ENCODE assay signal across 17 cellular contexts in the genomic region with DNA sequence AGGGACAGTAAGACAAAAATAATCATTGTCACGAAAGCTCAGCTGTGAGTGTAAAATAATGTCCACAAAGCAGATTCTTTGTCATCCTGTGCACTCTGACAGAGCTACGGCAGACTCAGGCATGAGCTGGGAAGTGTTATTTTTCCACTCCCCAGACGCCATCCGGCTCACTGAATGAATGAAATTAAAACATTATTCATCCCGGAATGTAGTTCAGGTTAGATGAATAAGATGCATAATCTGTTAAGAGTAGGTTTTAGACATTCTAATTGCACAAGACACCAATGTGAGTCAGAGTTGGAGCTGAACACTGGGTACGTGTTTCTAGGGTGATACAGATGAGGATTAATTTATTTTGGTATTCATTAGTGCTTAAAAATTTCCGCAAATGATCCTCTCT.
DNase-seq lines count a peak whose midpoint lies in the region; ATAC-seq, FAIRE-seq and TF ChIP-seq lines count a peak whose summit lies in the region.
"Had no signal": no experiment of that assay in that cellular context is flagged by ENCODE, and none has a peak within 500 bp of the region (broad histone marks: within the 10 kb centered on the region; RNA-seq: fewer than 3 reads in every experiment).

No MANE protein-coding gene starts in this region.

- no peak overlapping the region for H3K27ac Mint-ChIP-seq in activated CD4-positive, alpha-beta memory T cell treated with anti-CD3 and anti-CD28 coated beads, Interleukin-2, amount 10 ng/mL, durations not matched to agents 7 days and 5 days

- POLR2A ChIA-PET in PC-3 (lab: Charles Lee; ENCODE audit: unreplicated experiment) = interaction anchor here (0.5 kb wide), 1 partner anchor 33 kb away, joined by 6 read pairs; no protein-coding TSS in a partner anchor
- POLR2A ChIA-PET in activated CD4-positive, alpha-beta memory T cell treated with anti-CD3 and anti-CD28 coated beads, Interleukin-2, amount 10 ng/mL, durations not matched to agents 7 days and 5 days (lab: Charles Lee) = no interaction called here

- peak; percentile 80 for DNase-seq in EL
- DNase-seq in PC-3 = peak; percentile 61
- peak; percentile 87 for DNase-seq in osteoblast (ENCODE audit: insufficient read length, low spot score, missing footprints)
- DNase-seq in activated CD4-positive, alpha-beta memory T cell treated with anti-CD3 and anti-CD28 coated beads, Interleukin-2, amount 10 ng/mL, durations not matched to agents 7 days and 5 days = no peak
- no peak for DNase-seq in D721Med (ENCODE audit: insufficient read length, low spot score)
- DNase-seq in NCI-H345 treated with DMSO at 0.1 percent for 48 hours (lab: John Stamatoyannopoulos, UW; ENCODE audit: unreplicated experiment) = no peak
- DNase-seq: activated CD4-positive, alpha-beta T cell treated with anti-CD3 and anti-CD28 coated beads for 1 hour; activated T-cell treated with anti-CD3 and anti-CD28 coated beads, Interleukin-2, amount 50 U/mL, for 48 hours; amygdala; effector CD4-positive, alpha-beta T cell; NCI-H2029; stimulated activated CD4-positive, alpha-beta T cell treated with anti-CD3 and anti-CD28 coated beads, Interleukin-2, amount 100 ng/mL, for 48 hours; uterus had no signal

- no peak for FAIRE-seq in D721Med (lab: Jason Lieb, UNC)
- FAIRE-seq: GM19239 had no signal

- H3K27ac ChIP-seq in PC-3 (ENCODE audit: low read length) = no peak overlapping the region
- H3K27ac ChIP-seq in osteoblast (ENCODE audit: low read depth, low read length) = peak overlapping the region; percentile 68
- H3K27ac ChIP-seq: BLaER1 treated with 17β-estradiol and CSF1 and Interleukin-3, amounts not matched to agents 10 nM and 100 nM; uterus had no signal

- ATAC-seq in PC-3 (peak; percentile 33; the same call in 1 of the 2 replicates), esophagus mucosa (peak; percentile 96), HG03159 (IDR thresholded peaks at IDR 0.05; ENCODE audit: unreplicated experiment) (no peak)

- no peak overlapping the region for H3K4me3 Mint-ChIP-seq in activated CD4-positive, alpha-beta memory T cell treated with anti-CD3 and anti-CD28 coated beads, Interleukin-2, amount 10 ng/mL, durations not matched to agents 7 days and 5 days

- H3K36me3 ChIP-seq in PC-3 (ENCODE audit: low read depth, low read length) (no peaks in the 10 kb centered on the region), osteoblast (ENCODE audit: insufficient read depth, low read length) (no peaks in the 10 kb centered on the region)
- H3K36me3 ChIP-seq: BLaER1 treated with 17β-estradiol and CSF1 and Interleukin-3, amounts not matched to agents 10 nM and 100 nM; uterus had no signal

- H3K27me3 ChIP-seq in PC-3 (ENCODE audit: low read length) (no peaks in the 10 kb centered on the region), osteoblast (ENCODE audit: insufficient read depth, low read length) (peaks cover 2% of the 10 kb centered on the region)
- H3K27me3 ChIP-seq: BLaER1 treated with 17β-estradiol and CSF1 and Interleukin-3, amounts not matched to agents 10 nM and 100 nM; uterus had no signal

- H3K4me3 ChIP-seq in PC-3 (ENCODE audit: low read length) = no peak overlapping the region
- no peak overlapping the region for H3K4me3 ChIP-seq in osteoblast (ENCODE audit: insufficient read depth, low read length)
- H3K4me3 ChIP-seq: BLaER1 treated with 17β-estradiol and CSF1 and Interleukin-3, amounts not matched to agents 10 nM and 100 nM; uterus had no signal

- H3K4me1 ChIP-seq in PC-3 (ENCODE audit: insufficient read depth, low read length) = peaks cover 8% of the 10 kb centered on the region; the same call in 1 of the 2 replicates
- peaks cover 16% of the 10 kb centered on the region for H3K4me1 ChIP-seq in osteoblast (ENCODE audit: insufficient read depth, low read length)
- H3K4me1 ChIP-seq: BLaER1 treated with 17β-estradiol and CSF1 and Interleukin-3, amounts not matched to agents 10 nM and 100 nM; uterus had no signal

- H2AFZ ChIP-seq in PC-3 (ENCODE audit: low read length) (no peak overlapping the region), osteoblast (ENCODE audit: low read length) (no peak overlapping the region)

- H3K4me1 Mint-ChIP-seq in activated CD4-positive, alpha-beta memory T cell treated with anti-CD3 and anti-CD28 coated beads, Interleukin-2, amount 10 ng/mL, durations not matched to agents 7 days and 5 days = no peaks in the 10 kb centered on the region

- H4K20me1 ChIP-seq in PC-3 (ENCODE audit: low read length) = no peaks in the 10 kb centered on the region
- no peaks in the 10 kb centered on the region for H4K20me1 ChIP-seq in osteoblast (ENCODE audit: insufficient read depth, low read length)
- H4K20me1 ChIP-seq: BLaER1 treated with 17β-estradiol and CSF1 and Interleukin-3, amounts not matched to agents 10 nM and 100 nM had no signal

- intact Hi-C loops in PC-3 (cut with micrococcal nuclease) = no loop called here

- no peaks in the 10 kb centered on the region for H3K9me3 Mint-ChIP-seq in activated CD4-positive, alpha-beta memory T cell treated with anti-CD3 and anti-CD28 coated beads, Interleukin-2, amount 10 ng/mL, durations not matched to agents 7 days and 5 days

- peaks cover 35% of the 10 kb centered on the region for H3K27me3 Mint-ChIP-seq in activated CD4-positive, alpha-beta memory T cell treated with anti-CD3 and anti-CD28 coated beads, Interleukin-2, amount 10 ng/mL, durations not matched to agents 7 days and 5 days

- no TSS peak for BruUV-seq in PC-3 (replicated peaks; lab: Mats Ljungman, UMichigan)

- no peaks in the 10 kb centered on the region for H3F3A ChIP-seq in PC-3 (ENCODE audit: low read length, unreplicated experiment)

- CTCF ChIA-PET in PC-3 (lab: Charles Lee) = no interaction called here
- CTCF ChIA-PET in activated CD4-positive, alpha-beta memory T cell treated with anti-CD3 and anti-CD28 coated beads, Interleukin-2, amount 10 ng/mL, durations not matched to agents 7 days and 5 days (lab: Charles Lee) = no interaction called here

- peak overlapping the region; percentile 51 for H3K4me2 ChIP-seq in PC-3 (ENCODE audit: low read length)
- H3K4me2 ChIP-seq in osteoblast (ENCODE audit: insufficient read depth, low read length) = peak overlapping the region; percentile 72
- H3K4me2 ChIP-seq: BLaER1 treated with 17β-estradiol and CSF1 and Interleukin-3, amounts not matched to agents 10 nM and 100 nM had no signal

- H3K9me3 ChIP-seq in PC-3 (ENCODE audit: low read length) = no peaks in the 10 kb centered on the region
- no peaks in the 10 kb centered on the region for H3K9me3 ChIP-seq in osteoblast (ENCODE audit: low read depth, low read length)
- H3K9me3 ChIP-seq: BLaER1 treated with 17β-estradiol and CSF1 and Interleukin-3, amounts not matched to agents 10 nM and 100 nM; uterus had no signal

- TF ChIP-seq CTCF in PC-3 (conservative IDR thresholded peaks at IDR 0.05; ENCODE audit: low read depth, low read length) = no peak
- no peak for TF ChIP-seq CTCF in osteoblast (IDR thresholded peaks at IDR 0.05; ENCODE audit: extremely low read depth, low read depth, low read length)
- TF ChIP-seq CTCF in D721Med (IDR thresholded peaks at IDR 0.05; ENCODE audit: insufficient read depth, missing control alignments) = no peak

- no peaks in the 10 kb centered on the region for H3K9me2 ChIP-seq in PC-3 (replicated peaks; ENCODE audit: low read length)

- no peak overlapping the region for H3K9ac ChIP-seq in PC-3 (ENCODE audit: low read length)
- H3K9ac ChIP-seq: BLaER1 treated with 17β-estradiol and CSF1 and Interleukin-3, amounts not matched to agents 10 nM and 100 nM had no signal

- H3K79me2 ChIP-seq in PC-3 (ENCODE audit: low read length) (no peaks in the 10 kb centered on the region), osteoblast (ENCODE audit: insufficient read depth, low read length) (no peaks in the 10 kb centered on the region)

- no peaks in the 10 kb centered on the region for H3K36me3 Mint-ChIP-seq in activated CD4-positive, alpha-beta memory T cell treated with anti-CD3 and anti-CD28 coated beads, Interleukin-2, amount 10 ng/mL, durations not matched to agents 7 days and 5 days (ENCODE audit: low read depth)

Comparison
In these comparisons a context has a peak if more than half of its experiments do, and no peak if none do; other contexts are left out.
1. DNase-seq: peak in EL (single experiment), PC-3 (single experiment) and osteoblast (single experiment); none in activated CD4-positive, alpha-beta memory T cell treated with anti-CD3 and anti-CD28 coated beads, Interleukin-2, amount 10 ng/mL, durations not matched to agents 7 days and 5 days (single experiment), D721Med (single experiment) and NCI-H345 treated with DMSO at 0.1 percent for 48 hours (single experiment).